15 cellular contexts compared by ENCODE assay signal in the genomic region with DNA sequence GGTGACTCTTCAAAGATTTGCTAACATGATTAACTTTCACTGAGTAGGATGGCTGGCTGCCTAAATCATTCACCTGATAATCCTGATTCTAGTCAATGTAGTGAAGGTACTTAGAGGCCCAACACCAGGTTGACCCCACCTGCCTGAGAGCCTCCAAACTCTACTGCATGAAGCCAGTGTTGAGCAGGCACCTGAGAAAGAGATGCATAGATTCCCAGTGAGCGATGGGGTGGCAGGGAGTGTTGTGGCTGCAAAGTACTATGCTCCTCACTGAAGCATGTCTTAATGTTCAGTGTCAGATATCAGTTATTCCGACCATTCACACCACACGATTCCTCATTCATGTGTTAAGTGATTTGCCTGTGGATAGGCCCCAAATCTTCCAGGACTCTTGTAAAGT.
A peak's percentile ranks its signal among the peaks of the same experiment; 100 is the strongest.
DNase-seq lines count a peak whose midpoint lies in the region; ATAC-seq and TF ChIP-seq lines count a peak whose summit lies in the region.
"Had no signal": no experiment of that assay in that cellular context is flagged by ENCODE, and none has a peak within 500 bp of the region (broad histone marks: within the 10 kb centered on the region; RNA-seq: fewer than 3 reads in every experiment).

No MANE protein-coding gene starts in this region.

- H3K4me2 ChIP-seq in Loucy (ENCODE audit: low read depth, low read length, poor library complexity, severe bottlenecking) (peak overlapping the region; percentile 51), mesendoderm (ENCODE audit: low read length) (no peak overlapping the region)
- H3K4me2 ChIP-seq: BLaER1 had no signal

- no peak overlapping the region for H4K8ac ChIP-seq in mesendoderm (ENCODE audit: low read depth, low read length)

- no CpG with 5 or more reads among the region's 3 CpGs for WGBS in mesendoderm (ENCODE audit: extremely low coverage, insufficient coverage, low lambda C conversion rate)

- H3K4me1 ChIP-seq in Loucy (ENCODE audit: insufficient read depth, low read length, poor library complexity, severe bottlenecking) = peaks cover 37% of the 10 kb centered on the region
- no peaks in the 10 kb centered on the region for H3K4me1 ChIP-seq in mesendoderm (ENCODE audit: control insufficient read depth, low read depth, low read length)

- DNase-seq in glomerular visceral epithelial cell (ENCODE audit: extremely low spot score) (peak; percentile 23), mesendoderm (no peak)
- no peak for DNase-seq in activated CD8-positive, alpha-beta memory T cell treated with anti-CD3 and anti-CD28 coated beads, Interleukin-2, amount 50 U/mL, for 48 hours
- DNase-seq in stimulated activated naive CD4-positive, alpha-beta T cell treated with Interleukin-2 at 50 U/mL for 16 hours (lab: John Stamatoyannopoulos, UW) = no peak
- no peak for DNase-seq in CD4-positive, alpha-beta T cell
- DNase-seq: 8988T, AML-193, DMS53, GF-D8, GOT3, H9 had no signal

- no peak for TF ChIP-seq CTCF in Loucy (conservative IDR thresholded peaks at IDR 0.05; ENCODE audit: low read length)
- no peak for TF ChIP-seq CTCF in CD4-positive, alpha-beta T cell (IDR thresholded peaks at IDR 0.05)

- H4K20me1 ChIP-seq in Loucy (ENCODE audit: insufficient read depth, low read length, poor library complexity, severe bottlenecking) = no peaks in the 10 kb centered on the region
- H4K20me1 ChIP-seq: BLaER1 had no signal

- H3K36me3 ChIP-seq in Loucy (ENCODE audit: insufficient read depth, low read length) (no peaks in the 10 kb centered on the region), mesendoderm (ENCODE audit: control insufficient read depth, insufficient read depth, low read length) (no peaks in the 10 kb centered on the region)
- H3K36me3 ChIP-seq: BLaER1 had no signal

- H3K4me1 Mint-ChIP-seq in stimulated activated memory B cell treated with anti-CD40 and anti-IgM and Interleukin-4, amounts not matched to agents 10 μg/mL and 1 μg/mL and 100 μg/mL, for 72 hours = peaks cover 5% of the 10 kb centered on the region
- H3K4me1 Mint-ChIP-seq in CD4-positive, alpha-beta T cell (ENCODE audit: low read depth) = no peaks in the 10 kb centered on the region

- POLR2A ChIA-PET in CD4-positive, alpha-beta T cell (lab: Charles Lee) = no interaction called here

- no peak overlapping the region for H3K27ac Mint-ChIP-seq in stimulated activated memory B cell treated with anti-CD40 and anti-IgM and Interleukin-4, amounts not matched to agents 10 μg/mL and 1 μg/mL and 100 μg/mL, for 72 hours
- no peak overlapping the region for H3K27ac Mint-ChIP-seq in CD4-positive, alpha-beta T cell

- no peak overlapping the region for H3K23ac ChIP-seq in mesendoderm (ENCODE audit: low read length)

- no peaks in the 10 kb centered on the region for H3K9me3 Mint-ChIP-seq in stimulated activated memory B cell treated with anti-CD40 and anti-IgM and Interleukin-4, amounts not matched to agents 10 μg/mL and 1 μg/mL and 100 μg/mL, for 72 hours
- H3K9me3 Mint-ChIP-seq in CD4-positive, alpha-beta T cell = peaks cover 6% of the 10 kb centered on the region
- H3K9me3 Mint-ChIP-seq: H9 had no signal

- H3K36me3 Mint-ChIP-seq in stimulated activated memory B cell treated with anti-CD40 and anti-IgM and Interleukin-4, amounts not matched to agents 10 μg/mL and 1 μg/mL and 100 μg/mL, for 72 hours = no peaks in the 10 kb centered on the region
- H3K36me3 Mint-ChIP-seq in CD4-positive, alpha-beta T cell (ENCODE audit: low read depth) = no peaks in the 10 kb centered on the region

- H3K27me3 Mint-ChIP-seq in stimulated activated memory B cell treated with anti-CD40 and anti-IgM and Interleukin-4, amounts not matched to agents 10 μg/mL and 1 μg/mL and 100 μg/mL, for 72 hours = no peaks in the 10 kb centered on the region
- H3K27me3 Mint-ChIP-seq in CD4-positive, alpha-beta T cell = no peaks in the 10 kb centered on the region

- H3K9ac ChIP-seq in Loucy (ENCODE audit: low read depth, low read length, poor library complexity, severe bottlenecking) (peak overlapping the region; percentile 35), mesendoderm (ENCODE audit: low read length) (no peak overlapping the region)
- H3K9ac ChIP-seq: BLaER1 had no signal

- H3K56ac ChIP-seq in mesendoderm (ENCODE audit: low read length) = peak overlapping the region; percentile 22

- H3K79me2 ChIP-seq in Loucy (ENCODE audit: insufficient read depth, low read length) (no peaks in the 10 kb centered on the region), mesendoderm (ENCODE audit: control insufficient read depth, insufficient read depth, low read length) (no peaks in the 10 kb centered on the region)

- H3K4me3 ChIP-seq in Loucy (ENCODE audit: low read length, poor library complexity, severe bottlenecking) (no peak overlapping the region), mesendoderm (ENCODE audit: low read length) (no peak overlapping the region)
- H3K4me3 ChIP-seq: BLaER1 had no signal

- ATAC-seq in stimulated activated memory B cell treated with anti-CD40 and anti-IgM and Interleukin-4, amounts not matched to agents 10 μg/mL and 1 μg/mL and 100 μg/mL, for 72 hours = peak; percentile 12
- ATAC-seq in CD4-positive, alpha-beta T cell (ENCODE audit: poor library complexity) = no peak
- ATAC-seq: HepG2 had no signal

- no peaks in the 10 kb centered on the region for H3K9me3 ChIP-seq in Loucy (ENCODE audit: insufficient read depth, low read depth, low read length)
- H3K9me3 ChIP-seq in CD4-positive, alpha-beta T cell (ENCODE audit: control insufficient read depth, low read length) = no peaks in the 10 kb centered on the region
- H3K9me3 ChIP-seq: BLaER1 had no signal

- intact Hi-C loops in CD4-positive, alpha-beta T cell (cut with DNase I, micrococcal nuclease) = no loop called here

- no peaks in the 10 kb centered on the region for H3K79me1 ChIP-seq in mesendoderm (ENCODE audit: low read length)

- CTCF ChIA-PET in CD4-positive, alpha-beta T cell (lab: Charles Lee) = no interaction called here

- no peaks in the 10 kb centered on the region for H3F3A ChIP-seq in Loucy (ENCODE audit: low read depth)

- no peak overlapping the region for H2BK120ac ChIP-seq in mesendoderm (ENCODE audit: low read depth, low read length)

- H2AK5ac ChIP-seq in mesendoderm (ENCODE audit: low read length) = no peak overlapping the region

- no peak overlapping the region for H3K18ac ChIP-seq in mesendoderm (ENCODE audit: low read length)

- no peak overlapping the region for H3K4ac ChIP-seq in mesendoderm (ENCODE audit: low read depth, low read length)

- no peak overlapping the region for H2AFZ ChIP-seq in Loucy (ENCODE audit: low read length)

- no peak overlapping the region for H3K27ac ChIP-seq in mesendoderm (ENCODE audit: low read depth, low read length)
- no peak overlapping the region for H3K27ac ChIP-seq in CD4-positive, alpha-beta T cell (ENCODE audit: low read depth, low read length)
- H3K27ac ChIP-seq: BLaER1 had no signal

- H4K5ac ChIP-seq in mesendoderm (ENCODE audit: low read length) = no peak overlapping the region

- H2BK5ac ChIP-seq in mesendoderm (ENCODE audit: low read length) = no peak overlapping the region

- H3K27me3 ChIP-seq in Loucy (ENCODE audit: insufficient read depth, low read length, poor library complexity, severe bottlenecking) (no peaks in the 10 kb centered on the region), mesendoderm (ENCODE audit: insufficient read depth, low read length, poor library complexity) (no peaks in the 10 kb centered on the region)
- H3K27me3 ChIP-seq in CD4-positive, alpha-beta T cell (ENCODE audit: control insufficient read depth, insufficient read depth, low read length) = no peaks in the 10 kb centered on the region
- H3K27me3 ChIP-seq: BLaER1 had no signal

- no peak overlapping the region for H2BK15ac ChIP-seq in mesendoderm (replicated peaks; ENCODE audit: low read depth)

- no peaks in the 10 kb centered on the region for H3K9me2 ChIP-seq in Loucy (replicated peaks; ENCODE audit: low read depth, low read length)

- no peak overlapping the region for H3K4me3 Mint-ChIP-seq in stimulated activated memory B cell treated with anti-CD40 and anti-IgM and Interleukin-4, amounts not matched to agents 10 μg/mL and 1 μg/mL and 100 μg/mL, for 72 hours
- H3K4me3 Mint-ChIP-seq in CD4-positive, alpha-beta T cell = no peak overlapping the region
- H3K4me3 Mint-ChIP-seq: H9 had no signal
